1 cellular context compared by ENCODE assay signal in genomic region chr2:237128845-237129592, GRCh38.
TF ChIP-seq lines count a peak whose summit lies in the region.

No MANE protein-coding gene starts in this region.

TF ChIP-seq in HepG2, 621 proteins besides CTCF, POLR2A, EP300 and RAD21 (continued from another document):
- TF ChIP-seq MNT (IDR thresholded peaks at IDR 0.05) (peak; percentile 97), PAXIP1 (CRISPR knock-in tag; conservative IDR thresholded peaks at IDR 0.05) (no peak), RFX5 (IDR thresholded peaks at IDR 0.05; ENCODE audit: low read depth, low read length) (no peak), HES4 (CRISPR knock-in tag; IDR thresholded peaks at IDR 0.05; ENCODE audit: borderline replicate concordance) (0 out of 2 replicates have a peak, but pooled peaks have one; percentile 52)
